8 cellular contexts compared by ENCODE assay signal in genomic region chr3:75434937-75435778, GRCh38.
DNase-seq lines count a peak whose midpoint lies in the region; ATAC-seq lines count a peak whose summit lies in the region.

No MANE protein-coding gene starts in this region.

- DNase-seq in AML-193 (lab: John Stamatoyannopoulos, UW) (peak; percentile 93 to 95), NCI-H69 (lab: John Stamatoyannopoulos, UW) (peak; percentile 95), cortex of kidney (lab: John Stamatoyannopoulos, UW) (peak; percentile 67), left kidney (ENCODE audit: low read depth, low spot score) (peak; percentile 99)
- DNase-seq in activated CD4-positive, alpha-beta T cell treated with anti-CD3 and anti-CD28 coated beads, Interleukin-2, amount 50 U/mL, for 24 hours (ENCODE audit: low read depth in 1 of 2, low spot score in 1 of 2) = peak; percentile 94 to 96
- DNase-seq in stimulated activated CD4-positive, alpha-beta T cell treated with anti-CD3 and anti-CD28 coated beads, Interleukin-1b, Interleukin-23, amount 100 ng/mL, for 4 hours (ENCODE audit: low read depth in 2 of 2) = peak; percentile 97 to 100

- ATAC-seq in GM19351 (IDR thresholded peaks at IDR 0.05; ENCODE audit: unreplicated experiment) (peak; percentile 99), HG03469 (IDR thresholded peaks at IDR 0.05; ENCODE audit: unreplicated experiment) (peak; percentile 89)

Comparison
In these comparisons a context has a peak if more than half of its experiments do, and no peak if none do; other contexts are left out.
1. Peak in every context shown above with its lines: DNase-seq and ATAC-seq.